In the genomic region with DNA sequence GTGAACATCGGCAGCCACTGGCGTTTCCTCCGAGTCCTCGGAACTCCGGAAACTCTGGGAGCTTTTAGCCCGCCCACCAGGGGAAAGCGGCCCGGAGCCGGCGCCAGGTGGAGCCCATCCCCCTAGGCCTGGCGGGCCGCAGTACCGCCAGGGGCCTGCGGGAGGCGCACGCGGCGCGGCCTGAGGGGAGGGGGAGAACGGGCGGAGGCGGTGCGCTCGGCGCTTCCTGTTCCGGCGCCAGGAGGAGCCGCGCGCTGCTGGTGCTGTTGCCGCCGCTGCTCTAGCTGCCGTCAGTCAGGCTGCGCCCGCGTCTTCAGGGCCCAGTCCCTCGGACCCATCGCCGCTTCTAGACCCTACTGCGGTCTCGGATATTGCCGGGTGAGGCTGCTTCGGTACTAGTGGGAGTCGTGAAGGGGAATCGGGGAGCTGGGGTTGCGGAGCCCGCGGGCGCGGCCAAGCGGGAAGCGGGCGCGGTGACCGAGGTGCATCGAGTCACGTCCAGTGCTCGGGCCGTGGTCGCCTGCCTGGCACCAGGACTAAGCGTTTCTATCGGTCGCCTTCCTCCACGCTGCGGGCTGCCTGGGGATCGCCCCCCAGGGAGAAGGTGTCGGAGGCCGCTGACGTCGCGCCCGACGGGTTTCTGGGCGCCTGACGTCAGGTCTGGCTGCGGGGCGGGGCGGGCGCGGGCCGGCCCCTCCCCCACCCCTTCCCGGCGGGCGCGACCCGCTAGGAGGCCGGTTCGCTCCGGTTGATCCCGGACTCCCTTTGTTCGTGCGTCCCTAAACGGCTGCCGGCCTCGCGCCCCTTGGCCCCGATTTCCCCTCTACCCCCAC, we compare ENCODE assay signal across 1 cellular context.
TF ChIP-seq lines count a peak whose summit lies in the region.

A gene (plus strand): TSS at position 222 of the 833 bp plus-strand sequence. CDS start 10,037 bp downstream, outside the sequence.

TF ChIP-seq in HepG2, 621 proteins besides CTCF, POLR2A, EP300 and RAD21 (continued from another document and continues in another):
- TF ChIP-seq ZC3H13 (CRISPR knock-in tag; IDR thresholded peaks at IDR 0.05) (peak; percentile 52), MEF2D (CRISPR knock-in tag; IDR thresholded peaks at IDR 0.05) (no peak), POLR2AphosphoS2 (IDR thresholded peaks at IDR 0.05; ENCODE audit: low read depth, low read length) (peak; percentile 69; the same call in 1 of the 2 replicates), ZFP41 (CRISPR knock-in tag; IDR thresholded peaks at IDR 0.05; ENCODE audit: borderline replicate concordance) (peak; percentile 42; the same call in 1 of the 2 replicates), HNRNPL (IDR thresholded peaks at IDR 0.05; ENCODE audit: low read depth, low read length) (0 out of 2 replicates have a peak, but pooled peaks have one; percentile 30), RORA (CRISPR knock-in tag; IDR thresholded peaks at IDR 0.05) (no peak), ZNF781 (CRISPR knock-in tag; IDR thresholded peaks at IDR 0.05; ENCODE audit: borderline replicate concordance, not compliant biosample characterization) (peak; percentile 20), ZNF160 (CRISPR knock-in tag; IDR thresholded peaks at IDR 0.05) (peak; percentile 85; the same call in 1 of the 2 replicates), RBM22 (optimal IDR thresholded peaks at IDR 0.05; ENCODE audit: low read length) (no peak), MZF1 (CRISPR knock-in tag; IDR thresholded peaks at IDR 0.05; ENCODE audit: borderline replicate concordance) (peak; percentile 76; the same call in 1 of the 2 replicates), PITX1 (CRISPR knock-in tag; IDR thresholded peaks at IDR 0.05) (no peak), EZH2 (conservative IDR thresholded peaks at IDR 0.05; ENCODE audit: low read depth, low read length) (no peak), NFIC (IDR thresholded peaks at IDR 0.05; ENCODE audit: low read length) (no peak; the same call in 1 of the 2 replicates), KLF9 (CRISPR knock-in tag; IDR thresholded peaks at IDR 0.05; ENCODE audit: low read depth) (no peak; the same call in 1 of the 2 replicates), TCF12 (IDR thresholded peaks at IDR 0.05) (no peak), TCF12 (CRISPR knock-in tag; IDR thresholded peaks at IDR 0.05) (peak; percentile 78; the same call in 1 of the 2 replicates), STAT5B (CRISPR knock-in tag; IDR thresholded peaks at IDR 0.05) (no peak), ZFX (CRISPR knock-in tag; IDR thresholded peaks at IDR 0.05; ENCODE audit: low read depth) (peak; percentile 92), POGZ (CRISPR knock-in tag; IDR thresholded peaks at IDR 0.05) (peak; percentile 86), TCF7 (IDR thresholded peaks at IDR 0.05; ENCODE audit: low read depth) (peak; percentile 16; the same call in 1 of the 2 replicates), ZNF180 (CRISPR knock-in tag; IDR thresholded peaks at IDR 0.05; ENCODE audit: borderline replicate concordance, low read depth) (peak; percentile 79; the same call in 1 of the 2 replicates), JUND (CRISPR knock-in tag; IDR thresholded peaks at IDR 0.05) (no peak), ZSCAN22 (CRISPR knock-in tag; IDR thresholded peaks at IDR 0.05) (peak; percentile 22; the same call in 1 of the 2 replicates), MAFG (CRISPR knock-in tag; IDR thresholded peaks at IDR 0.05) (no peak), MIER3 (CRISPR knock-in tag; IDR thresholded peaks at IDR 0.05; ENCODE audit: borderline replicate concordance) (peak; percentile 87), ZNF234 (CRISPR knock-in tag; conservative IDR thresholded peaks at IDR 0.05) (peak; percentile 28; the same call in 1 of the 2 replicates), NFIB (CRISPR knock-in tag; IDR thresholded peaks at IDR 0.05; ENCODE audit: borderline replicate concordance) (no peak), MAFF (IDR thresholded peaks at IDR 0.05; ENCODE audit: low read depth, low read length) (no peak), ZNF34 (CRISPR knock-in tag; IDR thresholded peaks at IDR 0.05; ENCODE audit: borderline replicate concordance) (peak; percentile 80; the same call in 1 of the 2 replicates), ZNF567 (CRISPR knock-in tag; IDR thresholded peaks at IDR 0.05; ENCODE audit: borderline replicate concordance) (no peak; the same call in 1 of the 2 replicates), ZNF446 (CRISPR knock-in tag; IDR thresholded peaks at IDR 0.05) (peak; percentile 94), THAP11 (CRISPR knock-in tag; IDR thresholded peaks at IDR 0.05) (peak; percentile 87), ZNF777 (CRISPR knock-in tag; IDR thresholded peaks at IDR 0.05) (peak; percentile 92), SYNCRIP (IDR thresholded peaks at IDR 0.05; ENCODE audit: insufficient read depth, low read depth, low read length) (no peak), ZFP36 (IDR thresholded peaks at IDR 0.05; ENCODE audit: borderline replicate concordance, low read depth, low read length, partially characterized antibody) (no peak), ZNF775 (CRISPR knock-in tag; IDR thresholded peaks at IDR 0.05; ENCODE audit: borderline replicate concordance) (no peak), NRL (CRISPR knock-in tag; IDR thresholded peaks at IDR 0.05; ENCODE audit: borderline replicate concordance) (peak; percentile 64), HMG20A (CRISPR knock-in tag; IDR thresholded peaks at IDR 0.05; ENCODE audit: borderline replicate concordance) (no peak; the same call in 1 of the 2 replicates), ZNF577 (CRISPR knock-in tag; IDR thresholded peaks at IDR 0.05; ENCODE audit: borderline replicate concordance, low read depth) (no peak), ZNF460 (CRISPR knock-in tag; IDR thresholded peaks at IDR 0.05; ENCODE audit: borderline replicate concordance) (0 out of 2 replicates have a peak, but pooled peaks have one; percentile 9), MATR3 (CRISPR knock-in tag; IDR thresholded peaks at IDR 0.05) (no peak), XBP1 (CRISPR knock-in tag; IDR thresholded peaks at IDR 0.05) (no peak), CBX5 (CRISPR knock-in tag; IDR thresholded peaks at IDR 0.05; ENCODE audit: borderline replicate concordance) (peak; percentile 49; the same call in 1 of the 2 replicates), EED (CRISPR knock-in tag; IDR thresholded peaks at IDR 0.05) (peak; percentile 73; the same call in 1 of the 2 replicates), SIX4 (CRISPR knock-in tag; IDR thresholded peaks at IDR 0.05) (no peak; the same call in 1 of the 2 replicates), CENPX (CRISPR knock-in tag; IDR thresholded peaks at IDR 0.05) (no peak)
- TF ChIP-seq, protein P1, sequence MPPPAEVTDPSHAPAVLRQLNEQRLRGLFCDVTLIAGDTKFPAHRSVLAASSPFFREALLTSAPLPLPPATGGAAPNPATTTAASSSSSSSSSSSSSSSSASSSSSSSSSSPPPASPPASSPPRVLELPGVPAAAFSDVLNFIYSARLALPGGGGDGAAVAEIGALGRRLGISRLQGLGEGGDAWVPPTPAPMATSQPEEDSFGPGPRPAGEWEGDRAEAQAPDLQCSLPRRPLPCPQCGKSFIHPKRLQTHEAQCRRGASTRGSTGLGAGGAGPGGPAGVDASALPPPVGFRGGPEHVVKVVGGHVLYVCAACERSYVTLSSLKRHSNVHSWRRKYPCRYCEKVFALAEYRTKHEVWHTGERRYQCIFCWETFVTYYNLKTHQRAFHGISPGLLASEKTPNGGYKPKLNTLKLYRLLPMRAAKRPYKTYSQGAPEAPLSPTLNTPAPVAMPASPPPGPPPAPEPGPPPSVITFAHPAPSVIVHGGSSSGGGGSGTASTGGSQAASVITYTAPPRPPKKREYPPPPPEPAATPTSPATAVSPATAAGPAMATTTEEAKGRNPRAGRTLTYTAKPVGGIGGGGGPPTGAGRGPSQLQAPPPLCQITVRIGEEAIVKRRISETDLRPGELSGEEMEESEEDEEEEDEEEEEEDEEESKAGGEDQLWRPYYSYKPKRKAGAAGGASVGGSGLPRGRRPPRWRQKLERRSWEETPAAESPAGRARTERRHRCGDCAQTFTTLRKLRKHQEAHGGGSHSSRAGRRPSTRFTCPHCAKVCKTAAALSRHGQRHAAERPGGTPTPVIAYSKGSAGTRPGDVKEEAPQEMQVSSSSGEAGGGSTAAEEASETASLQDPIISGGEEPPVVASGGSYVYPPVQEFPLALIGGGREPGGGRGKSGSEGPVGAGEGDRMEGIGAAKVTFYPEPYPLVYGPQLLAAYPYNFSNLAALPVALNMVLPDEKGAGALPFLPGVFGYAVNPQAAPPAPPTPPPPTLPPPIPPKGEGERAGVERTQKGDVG (CRISPR knock-in tag; IDR thresholded peaks at IDR 0.05; ENCODE audit: borderline replicate concordance) = no peak
- TF ChIP-seq, protein P2, sequence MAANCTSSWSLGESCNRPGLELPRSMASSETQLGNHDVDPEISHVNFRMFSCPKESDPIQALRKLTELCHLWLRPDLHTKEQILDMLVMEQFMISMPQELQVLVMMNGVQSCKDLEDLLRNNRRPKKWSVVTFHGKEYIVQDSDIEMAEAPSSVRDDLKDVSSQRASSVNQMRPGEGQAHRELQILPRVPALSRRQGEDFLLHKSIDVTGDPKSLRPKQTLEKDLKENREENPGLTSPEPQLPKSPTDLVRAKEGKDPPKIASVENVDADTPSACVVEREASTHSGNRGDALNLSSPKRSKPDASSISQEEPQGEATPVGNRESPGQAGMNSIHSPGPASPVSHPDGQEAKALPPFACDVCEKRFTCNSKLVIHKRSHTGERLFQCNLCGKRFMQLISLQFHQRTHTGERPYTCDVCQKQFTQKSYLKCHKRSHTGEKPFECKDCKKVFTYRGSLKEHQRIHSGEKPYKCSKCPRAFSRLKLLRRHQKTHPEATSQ (CRISPR knock-in tag; IDR thresholded peaks at IDR 0.05; ENCODE audit: borderline replicate concordance) = peak; percentile 89; the same call in 1 of the 2 replicates
- TF ChIP-seq, protein P3, sequence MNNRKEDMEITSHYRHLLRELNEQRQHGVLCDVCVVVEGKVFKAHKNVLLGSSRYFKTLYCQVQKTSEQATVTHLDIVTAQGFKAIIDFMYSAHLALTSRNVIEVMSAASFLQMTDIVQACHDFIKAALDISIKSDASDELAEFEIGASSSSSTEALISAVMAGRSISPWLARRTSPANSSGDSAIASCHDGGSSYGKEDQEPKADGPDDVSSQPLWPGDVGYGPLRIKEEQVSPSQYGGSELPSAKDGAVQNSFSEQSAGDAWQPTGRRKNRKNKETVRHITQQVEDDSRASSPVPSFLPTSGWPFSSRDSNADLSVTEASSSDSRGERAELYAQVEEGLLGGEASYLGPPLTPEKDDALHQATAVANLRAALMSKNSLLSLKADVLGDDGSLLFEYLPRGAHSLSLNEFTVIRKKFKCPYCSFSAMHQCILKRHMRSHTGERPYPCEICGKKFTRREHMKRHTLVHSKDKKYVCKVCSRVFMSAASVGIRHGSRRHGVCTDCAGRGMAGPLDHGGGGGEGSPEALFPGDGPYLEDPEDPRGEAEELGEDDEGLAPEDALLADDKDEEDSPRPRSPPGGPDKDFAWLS (CRISPR knock-in tag; IDR thresholded peaks at IDR 0.05; ENCODE audit: borderline replicate concordance) = 0 out of 2 replicates have a peak, but pooled peaks have one; percentile 73
- TF ChIP-seq, protein P4, sequence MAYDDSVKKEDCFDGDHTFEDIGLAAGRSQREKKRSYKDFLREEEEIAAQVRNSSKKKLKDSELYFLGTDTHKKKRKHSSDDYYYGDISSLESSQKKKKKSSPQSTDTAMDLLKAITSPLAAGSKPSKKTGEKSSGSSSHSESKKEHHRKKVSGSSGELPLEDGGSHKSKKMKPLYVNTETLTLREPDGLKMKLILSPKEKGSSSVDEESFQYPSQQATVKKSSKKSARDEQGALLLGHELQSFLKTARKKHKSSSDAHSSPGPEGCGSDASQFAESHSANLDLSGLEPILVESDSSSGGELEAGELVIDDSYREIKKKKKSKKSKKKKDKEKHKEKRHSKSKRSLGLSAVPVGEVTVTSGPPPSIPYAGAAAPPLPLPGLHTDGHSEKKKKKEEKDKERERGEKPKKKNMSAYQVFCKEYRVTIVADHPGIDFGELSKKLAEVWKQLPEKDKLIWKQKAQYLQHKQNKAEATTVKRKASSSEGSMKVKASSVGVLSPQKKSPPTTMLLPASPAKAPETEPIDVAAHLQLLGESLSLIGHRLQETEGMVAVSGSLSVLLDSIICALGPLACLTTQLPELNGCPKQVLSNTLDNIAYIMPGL (CRISPR knock-in tag; IDR thresholded peaks at IDR 0.05; ENCODE audit: borderline replicate concordance in 1 of 2, low read depth in 1 of 2) = peak; percentile 97 to 99
- TF ChIP-seq, protein P5, sequence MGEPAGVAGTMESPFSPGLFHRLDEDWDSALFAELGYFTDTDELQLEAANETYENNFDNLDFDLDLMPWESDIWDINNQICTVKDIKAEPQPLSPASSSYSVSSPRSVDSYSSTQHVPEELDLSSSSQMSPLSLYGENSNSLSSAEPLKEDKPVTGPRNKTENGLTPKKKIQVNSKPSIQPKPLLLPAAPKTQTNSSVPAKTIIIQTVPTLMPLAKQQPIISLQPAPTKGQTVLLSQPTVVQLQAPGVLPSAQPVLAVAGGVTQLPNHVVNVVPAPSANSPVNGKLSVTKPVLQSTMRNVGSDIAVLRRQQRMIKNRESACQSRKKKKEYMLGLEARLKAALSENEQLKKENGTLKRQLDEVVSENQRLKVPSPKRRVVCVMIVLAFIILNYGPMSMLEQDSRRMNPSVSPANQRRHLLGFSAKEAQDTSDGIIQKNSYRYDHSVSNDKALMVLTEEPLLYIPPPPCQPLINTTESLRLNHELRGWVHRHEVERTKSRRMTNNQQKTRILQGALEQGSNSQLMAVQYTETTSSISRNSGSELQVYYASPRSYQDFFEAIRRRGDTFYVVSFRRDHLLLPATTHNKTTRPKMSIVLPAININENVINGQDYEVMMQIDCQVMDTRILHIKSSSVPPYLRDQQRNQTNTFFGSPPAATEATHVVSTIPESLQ (CRISPR knock-in tag; conservative IDR thresholded peaks at IDR 0.05) = no peak
- TF ChIP-seq, protein P6, sequence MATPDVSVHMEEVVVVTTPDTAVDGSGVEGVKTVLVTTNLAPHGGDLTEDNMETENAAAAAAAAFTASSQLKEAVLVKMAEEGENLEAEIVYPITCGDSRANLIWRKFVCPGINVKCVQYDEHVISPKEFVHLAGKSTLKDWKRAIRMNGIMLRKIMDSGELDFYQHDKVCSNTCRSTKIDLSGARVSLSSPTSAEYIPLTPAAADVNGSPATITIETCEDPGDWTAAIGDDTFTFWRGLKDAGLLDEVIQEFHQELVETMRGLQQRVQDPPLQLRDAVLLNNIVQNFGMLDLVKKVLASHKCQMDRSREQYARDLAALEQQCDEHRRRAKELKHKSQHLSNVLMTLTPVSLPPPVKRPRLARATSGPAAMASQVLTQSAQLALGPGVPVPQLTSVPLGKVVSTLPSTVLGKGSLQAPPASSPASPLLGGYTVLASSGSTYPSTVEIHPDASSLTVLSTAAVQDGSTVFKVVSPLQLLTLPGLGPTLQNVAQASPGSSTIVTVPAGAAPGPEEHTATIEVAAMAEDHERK (CRISPR knock-in tag; IDR thresholded peaks at IDR 0.05; ENCODE audit: low read depth) = peak; percentile 34; the same call in 1 of the 2 replicates
- TF ChIP-seq, protein P7, sequence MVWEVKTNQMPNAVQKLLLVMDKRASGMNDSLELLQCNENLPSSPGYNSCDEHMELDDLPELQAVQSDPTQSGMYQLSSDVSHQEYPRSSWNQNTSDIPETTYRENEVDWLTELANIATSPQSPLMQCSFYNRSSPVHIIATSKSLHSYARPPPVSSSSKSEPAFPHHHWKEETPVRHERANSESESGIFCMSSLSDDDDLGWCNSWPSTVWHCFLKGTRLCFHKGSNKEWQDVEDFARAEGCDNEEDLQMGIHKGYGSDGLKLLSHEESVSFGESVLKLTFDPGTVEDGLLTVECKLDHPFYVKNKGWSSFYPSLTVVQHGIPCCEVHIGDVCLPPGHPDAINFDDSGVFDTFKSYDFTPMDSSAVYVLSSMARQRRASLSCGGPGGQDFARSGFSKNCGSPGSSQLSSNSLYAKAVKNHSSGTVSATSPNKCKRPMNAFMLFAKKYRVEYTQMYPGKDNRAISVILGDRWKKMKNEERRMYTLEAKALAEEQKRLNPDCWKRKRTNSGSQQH (CRISPR knock-in tag; IDR thresholded peaks at IDR 0.05; ENCODE audit: low read depth) = peak; percentile 36; the same call in 1 of the 2 replicates
